Comparison of ENCODE assay signal across 8 cellular contexts in genomic region chr4:153564630-153565525, GRCh38.
DNase-seq lines count a peak whose midpoint lies in the region; ATAC-seq, FAIRE-seq and TF ChIP-seq lines count a peak whose summit lies in the region.

No MANE protein-coding gene starts in this region.

- H3K4me1 Mint-ChIP-seq in activated naive CD4-positive, alpha-beta T cell treated with anti-CD3 and anti-CD28 coated beads, Interleukin-2, amount 50 U/mL, for 24 hours = peaks cover 78% of the 10 kb centered on the region
- H3K4me1 Mint-ChIP-seq in activated naive CD8-positive, alpha-beta T cell treated with anti-CD3 and anti-CD28 coated beads for 36 hours = peaks cover 45% of the 10 kb centered on the region

- TF ChIP-seq CTCF in thoracic aorta (IDR thresholded peaks at IDR 0.05) (no peak), GM13977 (IDR thresholded peaks at IDR 0.05; ENCODE audit: extremely low read depth, insufficient read depth, missing control alignments) (no peak)

- ATAC-seq in thoracic aorta (ENCODE audit: insufficient number of reproducible peaks, low FRiP score, low read depth) = no peak
- no peak for ATAC-seq in GM18520 (IDR thresholded peaks at IDR 0.05; ENCODE audit: unreplicated experiment)

- in situ Hi-C loops in GM13977 (cut with MboI; ENCODE audit: low pct_unique_long_range_greater_than_20kb, low sequenced_read_pairs, unreplicated experiment) = no loop called here

- DNase-seq in activated naive CD4-positive, alpha-beta T cell treated with Interleukin-2 at 50 U/mL for 16 hours = no peak
- DNase-seq in activated naive CD8-positive, alpha-beta T cell treated with anti-CD3 and anti-CD28 coated beads for 36 hours = no peak
- DNase-seq in thoracic aorta (ENCODE audit: low spot score) (no peak), GM13977 (ENCODE audit: low spot score) (no peak), OCI-M2 (lab: John Stamatoyannopoulos, UW; ENCODE audit: unreplicated experiment) (no peak)

- H3K4me3 Mint-ChIP-seq in activated naive CD4-positive, alpha-beta T cell treated with anti-CD3 and anti-CD28 coated beads, Interleukin-2, amount 50 U/mL, for 24 hours = no peak overlapping the region
- no peak overlapping the region for H3K4me3 Mint-ChIP-seq in activated naive CD8-positive, alpha-beta T cell treated with anti-CD3 and anti-CD28 coated beads for 36 hours

- no peak overlapping the region for H3K4me3 ChIP-seq in thoracic aorta

- peaks cover 3 to 26% of the 10 kb centered on the region in 2 donors for H3K4me1 ChIP-seq in thoracic aorta (ENCODE audit: control insufficient read depth in 1 of 2, low read depth in 2 of 2)

- H3K27me3 ChIP-seq in thoracic aorta (replicated peaks; ENCODE audit: insufficient read depth) = no peaks in the 10 kb centered on the region

- no peaks in the 10 kb centered on the region for H3K9me3 Mint-ChIP-seq in activated naive CD4-positive, alpha-beta T cell treated with anti-CD3 and anti-CD28 coated beads, Interleukin-2, amount 50 U/mL, for 24 hours
- H3K9me3 Mint-ChIP-seq in activated naive CD8-positive, alpha-beta T cell treated with anti-CD3 and anti-CD28 coated beads for 36 hours = peaks cover 11% of the 10 kb centered on the region

- no peaks in the 10 kb centered on the region for H3K9me3 ChIP-seq in thoracic aorta

- H3K36me3 Mint-ChIP-seq in activated naive CD4-positive, alpha-beta T cell treated with anti-CD3 and anti-CD28 coated beads, Interleukin-2, amount 50 U/mL, for 24 hours = peaks cover 37% of the 10 kb centered on the region
- peaks cover 66% of the 10 kb centered on the region for H3K36me3 Mint-ChIP-seq in activated naive CD8-positive, alpha-beta T cell treated with anti-CD3 and anti-CD28 coated beads for 36 hours

- peak overlapping the region; percentile 44 for H3K27ac Mint-ChIP-seq in activated naive CD4-positive, alpha-beta T cell treated with anti-CD3 and anti-CD28 coated beads, Interleukin-2, amount 50 U/mL, for 24 hours
- H3K27ac Mint-ChIP-seq in activated naive CD8-positive, alpha-beta T cell treated with anti-CD3 and anti-CD28 coated beads for 36 hours = peak overlapping the region; percentile 2

- no peaks in the 10 kb centered on the region for H3K36me3 ChIP-seq in thoracic aorta

- peak overlapping the region; percentile 7 to 8 for H3K27ac ChIP-seq in thoracic aorta

- peak; percentile 24 for FAIRE-seq in islet of Langerhans (lab: Jason Lieb, UNC)

- no peaks in the 10 kb centered on the region for H3K27me3 Mint-ChIP-seq in activated naive CD4-positive, alpha-beta T cell treated with anti-CD3 and anti-CD28 coated beads, Interleukin-2, amount 50 U/mL, for 24 hours
- H3K27me3 Mint-ChIP-seq in activated naive CD8-positive, alpha-beta T cell treated with anti-CD3 and anti-CD28 coated beads for 36 hours = no peaks in the 10 kb centered on the region
